17 cellular contexts compared by ENCODE assay signal in genomic region chr2:39140322-39140847, GRCh38. TPM values are rescaled to one million over a fixed set of nuclear protein-coding genes. Genes with fewer than 3 reads are reported as not detected.
DNase-seq lines count a peak whose midpoint lies in the region; ATAC-seq and TF ChIP-seq lines count a peak whose summit lies in the region.
"Had no signal": no experiment of that assay in that cellular context is flagged by ENCODE, and none has a peak within 500 bp of the region (broad histone marks: within the 10 kb centered on the region; RNA-seq: fewer than 3 reads in every experiment).

No MANE protein-coding gene starts in this region.

- H3K4me3 ChIP-seq in OCI-LY3 (ENCODE audit: low read length) (no peak overlapping the region), fibroblast of the aortic adventitia (ENCODE audit: low read depth, low read length) (no peak overlapping the region), subcutaneous abdominal adipose tissue (ENCODE audit: low read depth in 1 of 5, low read length in 5 of 5) (no peak overlapping the region)
- H3K4me3 ChIP-seq: gastroesophageal sphincter, MG63 had no signal

- peak overlapping the region; percentile 88 for H3K27ac ChIP-seq in OCI-LY3 (ENCODE audit: low read length)
- H3K27ac ChIP-seq in subcutaneous abdominal adipose tissue (ENCODE audit: low read depth, low read length) = peak overlapping the region; percentile 39
- H3K27ac ChIP-seq: gastroesophageal sphincter, neutrophil had no signal

- no peaks in the 10 kb centered on the region for H4K20me1 ChIP-seq in OCI-LY3 (ENCODE audit: insufficient read depth, low read length)

- H3K27me3 ChIP-seq in OCI-LY3 (ENCODE audit: low read depth, low read length) (no peaks in the 10 kb centered on the region), subcutaneous abdominal adipose tissue (ENCODE audit: control insufficient read depth in 5 of 5, insufficient read depth in 4 of 5, low read length in 5 of 5) (no peaks in the 10 kb centered on the region)
- H3K27me3 ChIP-seq: gastroesophageal sphincter, MG63, neutrophil had no signal

- CTCF ChIA-PET in HEK293T (lab: Yijun Ruan, JAX) = no interaction called here

- POLR2A ChIA-PET in HEK293T (lab: Yijun Ruan, JAX) = no interaction called here

- no peak for TF ChIP-seq CTCF in OCI-LY3 (IDR thresholded peaks at IDR 0.05; ENCODE audit: low read depth, low read length)
- no peak for TF ChIP-seq CTCF in fibroblast of the aortic adventitia (IDR thresholded peaks at IDR 0.05; ENCODE audit: insufficient read depth, low read length)

- H3K9ac ChIP-seq in OCI-LY3 (ENCODE audit: low read length) (peak overlapping the region; percentile 16; the same call in 1 of the 2 replicates), subcutaneous abdominal adipose tissue (ENCODE audit: low read length in 5 of 5) (no peak overlapping the region)

- DNase-seq in Right ventricle myocardium inferior (ENCODE audit: missing footprints) = no peak
- DNase-seq in cardiac septum (ENCODE audit: low spot score) = no peak
- DNase-seq in fibroblast of the aortic adventitia (ENCODE audit: low read depth) = peak; percentile 23
- DNase-seq in HEK293T (ENCODE audit: extremely low spot score) = no peak
- DNase-seq in NCI-H345 (lab: John Stamatoyannopoulos, UW) = no peak
- no peak for DNase-seq in 8988T
- DNase-seq: activated CD4-positive, alpha-beta T cell treated with anti-CD3 and anti-CD28 coated beads for 36 hours; activated T-cell treated with anti-CD3 and anti-CD28 coated beads, Interleukin-2, amount 50 U/mL, for 4 hours; amygdala; immature natural killer cell; MG63; NCI-H2107 had no signal

- peaks cover 68% of the 10 kb centered on the region for H3K4me1 ChIP-seq in OCI-LY3 (ENCODE audit: low read length)
- H3K4me1 ChIP-seq in subcutaneous abdominal adipose tissue (ENCODE audit: control insufficient read depth in 5 of 5, insufficient read depth in 5 of 5, low read length in 5 of 5) = peaks cover 0 to 39% (median 9%) of the 10 kb centered on the region in 5 donors

- no peaks in the 10 kb centered on the region for H3K9me3 ChIP-seq in OCI-LY3 (ENCODE audit: insufficient read depth, low read length)
- no peaks in the 10 kb centered on the region for H3K9me3 ChIP-seq in subcutaneous abdominal adipose tissue (ENCODE audit: control insufficient read depth in 5 of 5, low read length in 5 of 5)
- H3K9me3 ChIP-seq: gastroesophageal sphincter, MG63, neutrophil had no signal

- intact Hi-C loops in Right ventricle myocardium inferior (cut with DNase I) = no loop called here
- intact Hi-C loops in cardiac septum (cut with DNase I) = no loop called here

- peak; percentile 67 for ATAC-seq in Right ventricle myocardium inferior
- ATAC-seq: activated CD4-positive, alpha-beta T cell treated with anti-CD3 and anti-CD28 coated beads for 36 hours; activated T-cell treated with anti-CD3 and anti-CD28 coated beads, Interleukin-2, amount 50 U/mL, for 4 hours; gastroesophageal sphincter; stimulated activated effector memory CD8-positive, alpha-beta T cell treated with anti-CD3 and anti-CD28 coated beads, Interleukin-12 subunit alpha, Interleukin-12 subunit beta, amount 100 ng/mL, for 72 hours had no signal

- H2AFZ ChIP-seq in OCI-LY3 (ENCODE audit: low read depth, low read length) = peak overlapping the region; percentile 45

- no peaks in the 10 kb centered on the region for H3K36me3 ChIP-seq in OCI-LY3 (replicated peaks; ENCODE audit: low read depth, low read length)
- H3K36me3 ChIP-seq in subcutaneous abdominal adipose tissue (ENCODE audit: control insufficient read depth in 5 of 5, insufficient read depth in 5 of 5, low read length in 5 of 5) = no peaks in the 10 kb centered on the region
- H3K36me3 ChIP-seq: gastroesophageal sphincter, MG63, neutrophil had no signal

- no peaks in the 10 kb centered on the region for H3K79me2 ChIP-seq in OCI-LY3 (ENCODE audit: low read length)

- H3K4me2 ChIP-seq in OCI-LY3 (ENCODE audit: low read length) = peak overlapping the region; percentile 8

TF ChIP-seq in HEK293T, 16 proteins besides CTCF, POLR2A, EP300 and RAD21:
- TF ChIP-seq BHLHE40 (IDR thresholded peaks at IDR 0.05; ENCODE audit: borderline replicate concordance) = no peak
- TF ChIP-seq FOXM1 (IDR thresholded peaks at IDR 0.05; ENCODE audit: borderline replicate concordance) = no peak
- TF ChIP-seq FOXA1 (IDR thresholded peaks at IDR 0.05) = no peak
- no peak for TF ChIP-seq LEF1 (IDR thresholded peaks at IDR 0.05; ENCODE audit: borderline replicate concordance)
- TF ChIP-seq ELF4 (IDR thresholded peaks at IDR 0.05) = no peak
- TF ChIP-seq SP1 (IDR thresholded peaks at IDR 0.05) = no peak
- TF ChIP-seq CTBP1 (IDR thresholded peaks at IDR 0.05; ENCODE audit: borderline replicate concordance) = no peak
- TF ChIP-seq PKNOX1 (IDR thresholded peaks at IDR 0.05) = no peak
- no peak for TF ChIP-seq ZNF384 (IDR thresholded peaks at IDR 0.05)
- no peak for TF ChIP-seq TARDBP (IDR thresholded peaks at IDR 0.05)
- no peak for TF ChIP-seq NFRKB (IDR thresholded peaks at IDR 0.05)
- no peak for TF ChIP-seq HDGF (IDR thresholded peaks at IDR 0.05; ENCODE audit: borderline replicate concordance)
- TF ChIP-seq SUZ12 (IDR thresholded peaks at IDR 0.05) = no peak
- no peak for TF ChIP-seq FOXK2 (IDR thresholded peaks at IDR 0.05)
- TF ChIP-seq ARNT (IDR thresholded peaks at IDR 0.05) = no peak
- no peak for TF ChIP-seq L3MBTL2 (conservative IDR thresholded peaks at IDR 0.05)

RNA-seq across cellular contexts. Expression of gene SOS1, which starts 19.5 kb away (rescaled TPM):
- total RNA-seq in Right ventricle myocardium inferior (23.8 TPM), cardiac septum (27.3 TPM), fibroblast of the aortic adventitia (ENCODE audit: low replicate concordance) (27.9 and 36.1 TPM in 2 replicates)
